Comparison of ENCODE assay signal across 1 cellular context in the genomic region with DNA sequence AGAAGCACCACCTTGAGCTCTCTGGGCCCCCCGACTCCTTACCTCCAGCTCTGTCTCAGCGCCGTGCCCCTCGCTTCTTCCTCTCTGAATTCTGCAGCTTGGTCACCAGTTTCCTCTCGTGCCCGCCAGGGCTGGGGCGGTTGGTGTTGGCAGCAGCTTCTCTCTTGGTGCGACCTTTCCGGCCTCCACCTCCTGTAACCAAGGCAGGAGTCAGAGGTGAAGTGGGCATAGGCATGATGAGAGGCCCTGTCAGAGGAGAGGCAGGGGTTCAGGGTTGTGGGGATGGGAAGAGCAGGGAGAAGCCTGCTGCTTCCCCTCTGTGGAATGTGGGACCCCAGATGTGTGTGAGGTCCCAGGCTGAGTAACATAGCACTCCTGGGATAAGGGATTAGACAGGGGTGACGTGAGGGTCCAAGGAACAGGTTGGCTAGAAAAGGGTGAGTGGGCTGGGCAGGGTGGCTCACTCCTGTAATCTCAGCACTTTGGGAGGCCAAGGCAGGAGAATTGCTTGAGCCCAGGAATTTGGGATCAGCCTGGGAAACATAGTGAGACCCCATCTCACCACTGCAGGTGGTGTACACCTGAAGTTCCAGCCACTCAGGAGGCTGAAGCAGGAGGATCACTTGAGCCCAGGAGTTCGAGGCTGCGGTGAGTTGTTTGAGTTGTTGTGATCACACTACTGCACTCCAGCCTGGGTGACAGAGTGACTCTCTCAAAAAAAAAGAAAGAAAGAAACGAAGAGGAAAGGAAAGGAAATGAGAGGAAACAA.
A peak's percentile ranks its signal among the peaks of the same experiment; 100 is the strongest.
TF ChIP-seq lines count a peak whose summit lies in the region.

No MANE protein-coding gene starts in this region.

TF ChIP-seq in K562, 482 proteins besides CTCF, POLR2A, EP300 and RAD21:
- no peak for TF ChIP-seq KDM5B (IDR thresholded peaks at IDR 0.05; ENCODE audit: insufficient replicate concordance, low read depth, low read length)
- TF ChIP-seq FIP1L1 (IDR thresholded peaks at IDR 0.05; ENCODE audit: low read depth, low read length, poor library complexity, severe bottlenecking), result no peak
- TF ChIP-seq TSHZ1 (CRISPR knock-in tag; IDR thresholded peaks at IDR 0.05), result no peak
- 0 out of 2 replicates have a peak, but pooled peaks have one; percentile 43 for TF ChIP-seq GTF2E2 (tag; IDR thresholded peaks at IDR 0.05)
